ENCODE assay signal across 35 cellular contexts in genomic region chr1:14857436-14858195, GRCh38.
"Had no signal": no experiment of that assay in that cellular context is flagged by ENCODE, and none has a peak within 500 bp of the region (broad histone marks: within the 10 kb centered on the region; RNA-seq: fewer than 3 reads in every experiment).

No MANE protein-coding gene starts in this region.

- H3K4me3 Mint-ChIP-seq: activated B cell treated with CpG ODN at 0.5 μM for 24 hours; activated CD4-positive, alpha-beta memory T cell treated with anti-CD3 and anti-CD28 coated beads for 36 hours; activated CD4-positive, alpha-beta T cell treated with anti-CD3 and anti-CD28 coated beads, Interleukin-2, amount 10 ng/mL, durations not matched to agents 24 days and 14 days; activated CD8-positive, alpha-beta T cell treated with anti-CD3 and anti-CD28 coated beads for 36 hours; activated naive CD4-positive, alpha-beta T cell treated with anti-CD3 and anti-CD28 coated beads for 36 hours; activated naive CD8-positive, alpha-beta T cell treated with anti-CD3 and anti-CD28 coated beads for 36 hours; activated T-cell treated with anti-CD3 and anti-CD28 coated beads, Interleukin-2, amount 50 U/mL, for 4 hours; activated T-cell treated with anti-CD3 and anti-CD28 coated beads, Interleukin-2, amount 50 U/mL, for 72 hours; activated T-helper 1 cell treated with anti-CD3 and anti-CD28 coated beads, Interleukin-12 subunit alpha, Interleukin-12 subunit beta, Interleukin-2, Interleukin-4 antibody, amounts not matched to agents 30 ng/mL and 10 ng/mL and 1 ng/mL, durations not matched to agents 14 hours and 24 hours and 36 hours; activated T-helper 17 cell treated with anti-CD3 and anti-CD28 coated beads, Interleukin-2, amount 50 U/mL, for 72 hours; T-helper 1 cell treated with Interleukin-12 subunit alpha and Interleukin-12 subunit beta and Interleukin-4 antibody, amounts not matched to agents 30 μg/mL and 1 μg/mL, for 36 hours; T-helper 2 cell treated with Interferon-gamma antibody and Interleukin-4, amounts not matched to agents 5 μg/mL and 100 μg/mL, for 36 hours had no signal

- H3K9me3 Mint-ChIP-seq: activated B cell treated with CpG ODN at 0.5 μM for 24 hours; activated CD4-positive, alpha-beta memory T cell treated with anti-CD3 and anti-CD28 coated beads for 36 hours; activated CD4-positive, alpha-beta T cell treated with anti-CD3 and anti-CD28 coated beads, Interleukin-2, amount 10 ng/mL, durations not matched to agents 24 days and 14 days; activated naive CD4-positive, alpha-beta T cell treated with anti-CD3 and anti-CD28 coated beads for 36 hours; activated naive CD4-positive, alpha-beta T cell treated with anti-CD3 and anti-CD28 coated beads, Interleukin-2, amount 50 U/mL, for 72 hours; activated naive CD8-positive, alpha-beta T cell treated with anti-CD3 and anti-CD28 coated beads for 36 hours; activated T-cell treated with anti-CD3 and anti-CD28 coated beads, Interleukin-2, amount 50 U/mL, for 4 hours; activated T-cell treated with anti-CD3 and anti-CD28 coated beads, Interleukin-2, amount 50 U/mL, for 72 hours; activated T-helper 1 cell treated with anti-CD3 and anti-CD28 coated beads, Interleukin-12 subunit alpha, Interleukin-12 subunit beta, Interleukin-2, Interleukin-4 antibody, amounts not matched to agents 30 ng/mL and 10 ng/mL and 1 ng/mL, durations not matched to agents 14 hours and 24 hours and 36 hours; activated T-helper 17 cell treated with anti-CD3 and anti-CD28 coated beads, Interleukin-2, amount 50 U/mL, for 72 hours; T-helper 1 cell treated with Interleukin-12 subunit alpha and Interleukin-12 subunit beta and Interleukin-4 antibody, amounts not matched to agents 30 μg/mL and 1 μg/mL, for 36 hours; T-helper 2 cell treated with Interferon-gamma antibody and Interleukin-4, amounts not matched to agents 5 μg/mL and 100 μg/mL, for 36 hours had no signal

- H3K27ac ChIP-seq: adrenal gland, body of pancreas, brain microvascular endothelial cell, breast epithelium, VCaP had no signal

- H3K36me3 ChIP-seq: adrenal gland, brain microvascular endothelial cell, breast epithelium had no signal

- H3K27ac Mint-ChIP-seq: activated B cell treated with CpG ODN at 0.5 μM for 24 hours; activated CD4-positive, alpha-beta memory T cell treated with anti-CD3 and anti-CD28 coated beads for 36 hours; activated CD4-positive, alpha-beta T cell treated with anti-CD3 and anti-CD28 coated beads, Interleukin-2, amount 10 ng/mL, durations not matched to agents 24 days and 14 days; activated CD8-positive, alpha-beta T cell treated with anti-CD3 and anti-CD28 coated beads for 36 hours; activated naive CD4-positive, alpha-beta T cell treated with anti-CD3 and anti-CD28 coated beads for 36 hours; activated naive CD4-positive, alpha-beta T cell treated with anti-CD3 and anti-CD28 coated beads, Interleukin-2, amount 50 U/mL, for 72 hours; activated naive CD8-positive, alpha-beta T cell treated with anti-CD3 and anti-CD28 coated beads for 36 hours; activated T-cell treated with anti-CD3 and anti-CD28 coated beads, Interleukin-2, amount 50 U/mL, for 72 hours; activated T-helper 1 cell treated with anti-CD3 and anti-CD28 coated beads, Interleukin-12 subunit alpha, Interleukin-12 subunit beta, Interleukin-2, Interleukin-4 antibody, amounts not matched to agents 30 ng/mL and 10 ng/mL and 1 ng/mL, durations not matched to agents 14 hours and 24 hours and 36 hours; activated T-helper 17 cell treated with anti-CD3 and anti-CD28 coated beads, Interleukin-2, amount 50 U/mL, for 72 hours; T-helper 1 cell treated with Interleukin-12 subunit alpha and Interleukin-12 subunit beta and Interleukin-4 antibody, amounts not matched to agents 30 μg/mL and 1 μg/mL, for 36 hours; T-helper 2 cell treated with Interferon-gamma antibody and Interleukin-4, amounts not matched to agents 5 μg/mL and 100 μg/mL, for 36 hours had no signal

- ATAC-seq: activated CD8-positive, alpha-beta T cell treated with anti-CD3 and anti-CD28 coated beads for 36 hours; activated naive CD4-positive, alpha-beta T cell treated with anti-CD3 and anti-CD28 coated beads, Interleukin-2, amount 50 U/mL, for 72 hours; activated T-cell treated with anti-CD3 and anti-CD28 coated beads, Interleukin-2, amount 50 U/mL, for 4 hours; activated T-cell treated with anti-CD3 and anti-CD28 coated beads, Interleukin-2, amount 50 U/mL, for 72 hours; activated T-helper 17 cell treated with anti-CD3 and anti-CD28 coated beads, Interleukin-2, amount 50 U/mL, for 72 hours; body of pancreas had no signal

- H3K4me1 Mint-ChIP-seq: activated B cell treated with CpG ODN at 0.5 μM for 24 hours; activated CD4-positive, alpha-beta T cell treated with anti-CD3 and anti-CD28 coated beads, Interleukin-2, amount 10 ng/mL, durations not matched to agents 24 days and 14 days; activated naive CD8-positive, alpha-beta T cell treated with anti-CD3 and anti-CD28 coated beads for 36 hours; activated T-helper 17 cell treated with anti-CD3 and anti-CD28 coated beads, Interleukin-2, amount 50 U/mL, for 72 hours had no signal

- H3K27me3 Mint-ChIP-seq: activated CD4-positive, alpha-beta T cell treated with anti-CD3 and anti-CD28 coated beads, Interleukin-2, amount 10 ng/mL, durations not matched to agents 24 days and 14 days had no signal

- H3K4me1 ChIP-seq: adrenal gland, breast epithelium had no signal

- H3K36me3 Mint-ChIP-seq: activated CD4-positive, alpha-beta memory T cell treated with anti-CD3 and anti-CD28 coated beads for 36 hours; activated naive CD4-positive, alpha-beta T cell treated with anti-CD3 and anti-CD28 coated beads, Interleukin-2, amount 50 U/mL, for 72 hours; activated naive CD8-positive, alpha-beta T cell treated with anti-CD3 and anti-CD28 coated beads for 36 hours had no signal

- H3K9me3 ChIP-seq: adrenal gland, body of pancreas, breast epithelium had no signal

- H3K27me3 ChIP-seq: adrenal gland, body of pancreas, brain microvascular endothelial cell, breast epithelium had no signal

- H3K4me3 ChIP-seq: adrenal gland, body of pancreas, breast epithelium had no signal

- DNase-seq: activated B cell treated with CpG ODN at 0.5 μM for 24 hours; activated CD4-positive, alpha-beta memory T cell treated with anti-CD3 and anti-CD28 coated beads for 36 hours; activated CD4-positive, alpha-beta T cell treated with anti-CD3 and anti-CD28 coated beads for 4 hours; activated CD4-positive, alpha-beta T cell treated with anti-CD3 and anti-CD28 coated beads, Interleukin-2, amount 10 ng/mL, durations not matched to agents 24 days and 14 days; activated CD4-positive, alpha-beta T cell treated with anti-CD3 and anti-CD28 coated beads, Interleukin-2, amount 50 U/mL, for 1 hour; activated CD4-positive, alpha-beta T cell treated with anti-CD3 and anti-CD28 coated beads, Interleukin-2, amount 50 U/mL, for 4 hours; activated CD4-positive, CD25-positive, alpha-beta regulatory T cell treated with anti-CD3 and anti-CD28 coated beads, Interleukin-2, amount 50 U/mL, for 72 hours; activated CD8-positive, alpha-beta memory T cell treated with anti-CD3 and anti-CD28 coated beads, Interleukin-2, amount 50 U/mL, for 4 hours; activated CD8-positive, alpha-beta T cell treated with anti-CD3 and anti-CD28 coated beads for 36 hours; activated effector memory CD4-positive, alpha-beta T cell treated with anti-CD3 and anti-CD28 coated beads, Interleukin-2, amount 50 U/mL, for 16 hours; activated gamma-delta T cell treated with Interleukin-2 at 50 U/mL for 16 hours; activated naive CD4-positive, alpha-beta T cell; activated naive CD4-positive, alpha-beta T cell treated with anti-CD3 and anti-CD28 coated beads for 36 hours; activated naive CD4-positive, alpha-beta T cell treated with anti-CD3 and anti-CD28 coated beads, Interleukin-2, amount 50 U/mL, for 16 hours; activated naive CD8-positive, alpha-beta T cell treated with anti-CD3 and anti-CD28 coated beads for 36 hours; activated T-cell treated with anti-CD3 and anti-CD28 coated beads for 4 hours; activated T-cell treated with anti-CD3 and anti-CD28 coated beads, Interleukin-2, amount 50 U/mL, for 1 hour; activated T-cell treated with anti-CD3 and anti-CD28 coated beads, Interleukin-2, amount 50 U/mL, for 4 hours; activated T-cell treated with anti-CD3 and anti-CD28 coated beads, Interleukin-2, amount 50 U/mL, for 72 hours; adrenal gland; amniotic stem cell; aorta; body of pancreas; brain microvascular endothelial cell; central memory CD4-positive, alpha-beta T cell; T-helper 1 cell; T-helper 2 cell; T-helper 9 cell had no signal
